In the genomic region with DNA sequence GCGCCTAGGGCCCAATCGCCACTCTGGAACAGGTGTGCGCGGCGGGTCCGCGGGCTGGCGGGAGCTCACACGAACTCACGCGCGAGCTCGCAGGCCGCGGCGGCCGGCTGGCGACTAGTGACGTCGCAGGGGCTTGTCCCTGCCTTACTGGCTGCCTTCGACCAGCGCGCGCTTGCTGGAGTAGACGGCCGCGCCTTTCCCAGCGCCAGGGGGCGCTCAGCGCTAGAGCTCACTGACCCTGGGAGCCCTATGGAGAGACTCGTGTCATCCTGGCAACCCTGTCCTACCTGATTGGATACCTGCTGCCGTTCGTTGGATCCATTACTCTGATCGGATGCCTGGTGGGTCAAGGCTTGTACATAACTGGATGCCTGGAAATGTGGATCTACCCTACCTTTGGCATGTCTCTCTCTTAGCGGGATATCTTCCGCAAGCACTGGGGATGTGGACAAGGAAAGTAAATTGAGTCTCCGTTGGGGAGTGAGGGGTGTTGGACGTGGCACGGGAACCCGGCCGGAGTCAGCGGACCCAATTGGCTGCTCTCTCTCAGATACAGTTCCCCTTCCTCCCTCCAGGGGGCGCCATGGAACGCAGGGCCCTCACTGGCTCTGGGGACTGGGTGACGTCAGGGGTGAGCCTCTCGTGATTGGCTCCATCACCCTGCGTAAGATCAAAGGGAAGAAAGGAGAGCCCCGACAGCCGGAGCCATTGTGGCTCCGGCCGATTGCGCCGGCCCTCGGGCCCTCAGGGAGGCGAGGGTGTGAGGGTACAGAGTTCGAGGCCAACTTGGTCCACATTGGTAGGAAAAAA, we compare ENCODE assay signal across 10 cellular contexts. TPM values are rescaled to one million over a fixed set of nuclear protein-coding genes. Genes with fewer than 3 reads are reported as not detected.
"Had no signal": no experiment of that assay in that cellular context is flagged by ENCODE, and none has a peak within 500 bp of the region (broad histone marks: within the 10 kb centered on the region; RNA-seq: fewer than 3 reads in every experiment).

No MANE protein-coding gene starts in this region.

RNA-seq across cellular contexts. Expression of a gene that starts 35.2 kb away (rescaled TPM):
- total RNA-seq: activated CD4-positive, alpha-beta T cell treated with anti-CD3 and anti-CD28 coated beads, Interleukin-2, amount 10 ng/mL, durations not matched to agents 7 days and 5 days; left lobe of liver; mononuclear cell; pulmonary artery endothelial cell; sciatic nerve had no signal

RNA-seq across cellular contexts. Expression of a gene that starts 36.2 kb away (rescaled TPM):
- total RNA-seq: activated B cell treated with CpG ODN at 0.5 μM for 24 hours; activated CD4-positive, alpha-beta T cell treated with anti-CD3 and anti-CD28 coated beads, Interleukin-2, amount 10 ng/mL, durations not matched to agents 7 days and 5 days; activated CD8-positive, alpha-beta memory T cell treated with anti-CD3 and anti-CD28 coated beads for 36 hours; glomerular endothelial cell; mononuclear cell had no signal

RNA-seq across cellular contexts. Expression of a gene that starts 44.8 kb away (rescaled TPM):
- total RNA-seq: activated B cell treated with CpG ODN at 0.5 μM for 24 hours; activated CD4-positive, alpha-beta T cell treated with anti-CD3 and anti-CD28 coated beads, Interleukin-2, amount 10 ng/mL, durations not matched to agents 7 days and 5 days; left lobe of liver; mononuclear cell; sciatic nerve; uterus had no signal
- polyA plus RNA-seq: ovary had no signal
